ENCODE assay signal across 19 cellular contexts in genomic region chr20:19861147-19861759, GRCh38.
"Had no signal": no experiment of that assay in that cellular context is flagged by ENCODE, and none has a peak within 500 bp of the region (broad histone marks: within the 10 kb centered on the region; RNA-seq: fewer than 3 reads in every experiment).

No MANE protein-coding gene starts in this region.

- H3K9me3 Mint-ChIP-seq: dendritic cell treated with granulocyte-macrophage colony-stimulating factor and Interleukin-4, amounts not matched to agents 40 ng/mL and 50 ng/mL, for 4 days; stimulated activated memory B cell treated with anti-CD40 and anti-IgM and Interleukin-4, amounts not matched to agents 10 μg/mL and 1 μg/mL and 100 μg/mL, for 72 hours had no signal

- H3K27me3 Mint-ChIP-seq: dendritic cell treated with granulocyte-macrophage colony-stimulating factor and Interleukin-4, amounts not matched to agents 40 ng/mL and 50 ng/mL, for 4 days had no signal

- H3K9me3 ChIP-seq: esophagus squamous epithelium, gastroesophageal sphincter, psoas muscle, right lobe of liver, spleen, testis, tibial nerve, uterus had no signal

- H3K4me1 Mint-ChIP-seq: stimulated activated memory B cell treated with anti-CD40 and anti-IgM and Interleukin-4, amounts not matched to agents 10 μg/mL and 1 μg/mL and 100 μg/mL, for 72 hours had no signal

- H3K27ac Mint-ChIP-seq: dendritic cell treated with granulocyte-macrophage colony-stimulating factor and Interleukin-4, amounts not matched to agents 40 ng/mL and 50 ng/mL, for 4 days; effector memory CD8-positive, alpha-beta T cell; natural killer cell treated with Interleukin-12 subunit alpha and Interleukin-12 subunit beta and Interleukin-15 and Interleukin-18, amount 100 ng/mL, for 72 hours; stimulated activated memory B cell treated with anti-CD40 and anti-IgM and Interleukin-4, amounts not matched to agents 10 μg/mL and 1 μg/mL and 100 μg/mL, for 72 hours; stimulated activated naive CD8-positive, alpha-beta T cell treated with anti-CD3 and anti-CD28 coated beads, Interleukin-15, Interleukin-2, amounts not matched to agents 100 ng/mL and 50 ng/mL, for 24 hours had no signal

- H3K4me3 Mint-ChIP-seq: dendritic cell treated with granulocyte-macrophage colony-stimulating factor and Interleukin-4, amounts not matched to agents 40 ng/mL and 50 ng/mL, for 4 days; effector memory CD8-positive, alpha-beta T cell; natural killer cell treated with Interleukin-12 subunit alpha and Interleukin-12 subunit beta and Interleukin-15 and Interleukin-18, amount 100 ng/mL, for 72 hours; stimulated activated memory B cell treated with anti-CD40 and anti-IgM and Interleukin-4, amounts not matched to agents 10 μg/mL and 1 μg/mL and 100 μg/mL, for 72 hours; stimulated activated naive CD8-positive, alpha-beta T cell treated with anti-CD3 and anti-CD28 coated beads, Interleukin-15, Interleukin-2, amounts not matched to agents 100 ng/mL and 50 ng/mL, for 24 hours had no signal

- H3K4me1 ChIP-seq: psoas muscle, spleen, testis, tibial nerve, uterus had no signal

- H3K36me3 ChIP-seq: gastroesophageal sphincter, right lobe of liver, spleen, tibial nerve, uterus had no signal

- DNase-seq: effector memory CD8-positive, alpha-beta T cell; esophagus squamous epithelium; foreskin fibroblast; mammary epithelial cell; psoas muscle; retina; right lobe of liver; spleen; stimulated activated CD4-positive, alpha-beta T cell treated with anti-CD3 and anti-CD28 coated beads, Interleukin-15, amount 100 ng/mL, for 24 hours; stimulated activated CD4-positive, alpha-beta T cell treated with anti-CD3 and anti-CD28 coated beads, Interleukin-1b, Interleukin-23, amount 100 ng/mL, for 48 hours; stimulated activated CD4-positive, alpha-beta T cell treated with anti-CD3 and anti-CD28 coated beads, Interleukin-4, amount 100 ng/mL, for 24 hours; testis; uterus had no signal

- H3K4me3 ChIP-seq: esophagus squamous epithelium, gastroesophageal sphincter, psoas muscle, right lobe of liver, spleen, testis, tibial nerve, uterus had no signal

- H3K36me3 Mint-ChIP-seq: natural killer cell treated with Interleukin-12 subunit alpha and Interleukin-12 subunit beta and Interleukin-15 and Interleukin-18, amount 100 ng/mL, for 72 hours; stimulated activated memory B cell treated with anti-CD40 and anti-IgM and Interleukin-4, amounts not matched to agents 10 μg/mL and 1 μg/mL and 100 μg/mL, for 72 hours had no signal

- H3K27ac ChIP-seq: esophagus squamous epithelium, gastroesophageal sphincter, psoas muscle, spleen, testis, tibial nerve, uterus had no signal

- H3K27me3 ChIP-seq: esophagus squamous epithelium, gastroesophageal sphincter, right lobe of liver, spleen, testis, tibial nerve, uterus had no signal

- ATAC-seq: effector memory CD8-positive, alpha-beta T cell; gastroesophageal sphincter; psoas muscle; stimulated activated memory B cell treated with anti-CD40 and anti-IgM and Interleukin-4, amounts not matched to agents 10 μg/mL and 1 μg/mL and 100 μg/mL, for 72 hours had no signal
